ENCODE assay signal across 14 cellular contexts in the genomic region with DNA sequence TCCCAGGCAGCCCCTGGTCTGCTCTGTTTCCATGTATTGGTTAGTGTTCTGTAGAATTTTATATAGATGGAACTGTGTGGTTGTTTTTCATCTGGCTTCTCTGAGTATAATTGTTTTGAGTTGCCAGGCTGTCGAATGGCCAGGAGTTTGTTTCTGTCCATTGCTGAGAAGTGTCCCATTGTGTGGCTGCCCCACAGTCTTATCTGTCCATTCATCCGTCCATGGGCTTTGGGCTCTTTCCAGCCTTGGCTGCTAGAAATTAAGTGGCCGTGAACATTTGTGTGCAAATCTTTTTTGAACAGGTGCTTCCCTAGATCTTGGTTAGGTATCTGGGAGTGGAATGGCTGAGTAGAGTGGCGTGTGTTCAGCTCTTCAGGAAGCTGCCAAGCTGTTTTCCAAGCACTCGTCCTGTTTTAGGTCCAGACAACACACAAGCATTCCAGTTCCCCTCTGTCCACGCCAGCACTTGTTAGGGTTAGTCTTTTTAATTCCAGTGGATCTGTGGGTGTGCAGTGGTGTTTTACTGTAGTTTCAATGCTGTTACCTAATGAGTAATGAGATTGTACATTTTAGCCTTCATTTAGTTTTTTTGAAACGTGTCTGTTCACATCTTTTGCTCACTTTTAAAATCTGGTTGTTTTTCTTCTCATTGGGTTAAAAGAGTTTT.
"Had no signal": no experiment of that assay in that cellular context is flagged by ENCODE, and none has a peak within 500 bp of the region (broad histone marks: within the 10 kb centered on the region; RNA-seq: fewer than 3 reads in every experiment).

No MANE protein-coding gene starts in this region.

- H3K27me3 Mint-ChIP-seq: activated naive CD8-positive, alpha-beta T cell treated with anti-CD3 and anti-CD28 coated beads, Interleukin-2, amount 10 ng/mL, durations not matched to agents 7 days and 5 days; naive B cell had no signal

- DNase-seq: activated CD4-positive, alpha-beta T cell treated with anti-CD3 and anti-CD28 coated beads for 1 hour; activated naive CD8-positive, alpha-beta T cell treated with anti-CD3 and anti-CD28 coated beads, Interleukin-2, amount 10 ng/mL, durations not matched to agents 7 days and 5 days; activated T-cell treated with anti-CD3 and anti-CD28 coated beads, Interleukin-2, amount 50 U/mL, for 1 hour; amniotic stem cell; endodermal cell; kidney; mesendoderm; naive B cell; right lobe of liver; stimulated activated CD4-positive, alpha-beta T cell treated with anti-CD3 and anti-CD28 coated beads, Interleukin-1b, Interleukin-23, amount 100 ng/mL, for 48 hours; upper lobe of left lung; WERI-Rb-1 had no signal

- H3K27ac Mint-ChIP-seq: activated naive CD8-positive, alpha-beta T cell treated with anti-CD3 and anti-CD28 coated beads, Interleukin-2, amount 10 ng/mL, durations not matched to agents 7 days and 5 days; endodermal cell; neural progenitor cell; T-helper 2 cell treated with Interferon-gamma antibody and Interleukin-4, amounts not matched to agents 5 μg/mL and 100 μg/mL, for 36 hours had no signal

- H3K4me1 Mint-ChIP-seq: endodermal cell had no signal

- H3K4me3 Mint-ChIP-seq: activated naive CD8-positive, alpha-beta T cell treated with anti-CD3 and anti-CD28 coated beads, Interleukin-2, amount 10 ng/mL, durations not matched to agents 7 days and 5 days; endodermal cell; neural progenitor cell; T-helper 2 cell treated with Interferon-gamma antibody and Interleukin-4, amounts not matched to agents 5 μg/mL and 100 μg/mL, for 36 hours had no signal
